In the genomic region with DNA sequence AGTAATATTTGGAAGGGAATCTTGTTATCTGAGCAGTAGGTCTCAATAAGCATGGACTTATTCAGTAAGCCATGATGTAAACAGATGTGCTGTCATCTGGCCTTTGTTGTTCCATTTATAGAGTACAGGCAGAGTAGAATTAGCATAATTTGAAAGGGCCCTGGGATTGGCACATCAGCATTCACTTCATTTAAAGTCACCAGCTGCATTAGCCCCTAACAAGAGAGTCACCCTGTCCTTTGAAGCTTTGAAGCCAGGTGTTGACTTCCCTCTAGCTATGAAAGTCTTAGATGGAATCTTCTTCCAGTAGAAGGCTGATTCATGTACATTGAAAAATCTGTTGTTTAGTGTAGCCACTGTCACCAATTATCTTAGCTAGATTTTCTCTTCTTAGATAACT, we compare ENCODE assay signal across 28 cellular contexts.
"Had no signal": no experiment of that assay in that cellular context is flagged by ENCODE, and none has a peak within 500 bp of the region (broad histone marks: within the 10 kb centered on the region; RNA-seq: fewer than 3 reads in every experiment).

No MANE protein-coding gene starts in this region.

- H2AFZ ChIP-seq: hepatocyte had no signal

- H3K4me2 ChIP-seq: hepatocyte had no signal

- ATAC-seq: activated CD4-positive, alpha-beta T cell treated with anti-CD3 and anti-CD28 coated beads for 36 hours; activated T-cell treated with anti-CD3 and anti-CD28 coated beads, Interleukin-2, amount 50 U/mL, for 72 hours; effector memory CD8-positive, alpha-beta T cell; foreskin keratinocyte; gastrocnemius medialis; heart right ventricle; T-helper 17 cell had no signal

- DNase-seq: activated CD4-positive, alpha-beta memory T cell treated with anti-CD3 and anti-CD28 coated beads, Interleukin-2, amount 10 ng/mL, durations not matched to agents 7 days and 5 days; activated CD4-positive, alpha-beta T cell treated with anti-CD3 and anti-CD28 coated beads for 36 hours; activated CD4-positive, alpha-beta T cell treated with anti-CD3 and anti-CD28 coated beads, Interleukin-2, amount 10 ng/mL, durations not matched to agents 7 days and 5 days; activated CD4-positive, alpha-beta T cell treated with anti-CD3 and anti-CD28 coated beads, Interleukin-2, amount 50 U/mL, for 4 hours; activated CD4-positive, CD25-positive, alpha-beta regulatory T cell; activated CD4-positive, CD25-positive, alpha-beta regulatory T cell treated with anti-CD3 and anti-CD28 coated beads, Interleukin-2, amount 50 U/mL, for 72 hours; activated CD8-positive, alpha-beta memory T cell treated with anti-CD3 and anti-CD28 coated beads, Interleukin-2, amount 50 U/mL, for 48 hours; activated gamma-delta T cell; activated naive CD4-positive, alpha-beta T cell; activated naive CD4-positive, alpha-beta T cell treated with anti-CD3 and anti-CD28 coated beads, Interleukin-2, amount 10 ng/mL, durations not matched to agents 7 days and 5 days; activated T-cell treated with anti-CD3 and anti-CD28 coated beads for 4 hours; activated T-cell treated with anti-CD3 and anti-CD28 coated beads, Interleukin-2, amount 50 U/mL, for 24 hours; activated T-cell treated with anti-CD3 and anti-CD28 coated beads, Interleukin-2, amount 50 U/mL, for 72 hours; amniotic stem cell; anterior cingulate cortex; brain microvascular endothelial cell; cortex of kidney; dermis blood vessel endothelial cell; effector CD4-positive, alpha-beta T cell; effector memory CD8-positive, alpha-beta T cell; erythroblast; foreskin keratinocyte; gastrocnemius medialis; heart right ventricle; T-helper 17 cell had no signal

- H3K27ac ChIP-seq: brain microvascular endothelial cell, esophagus muscularis mucosa, foreskin keratinocyte, gastrocnemius medialis, heart right ventricle, hepatocyte had no signal

- H3K27ac Mint-ChIP-seq: activated CD4-positive, alpha-beta memory T cell treated with anti-CD3 and anti-CD28 coated beads, Interleukin-2, amount 10 ng/mL, durations not matched to agents 7 days and 5 days; activated CD4-positive, alpha-beta T cell treated with anti-CD3 and anti-CD28 coated beads for 36 hours; activated CD4-positive, alpha-beta T cell treated with anti-CD3 and anti-CD28 coated beads, Interleukin-2, amount 10 ng/mL, durations not matched to agents 7 days and 5 days; activated naive CD4-positive, alpha-beta T cell treated with anti-CD3 and anti-CD28 coated beads, Interleukin-2, amount 10 ng/mL, durations not matched to agents 7 days and 5 days; activated naive CD8-positive, alpha-beta T cell; activated T-cell treated with anti-CD3 and anti-CD28 coated beads, Interleukin-2, amount 50 U/mL, for 24 hours; activated T-cell treated with anti-CD3 and anti-CD28 coated beads, Interleukin-2, amount 50 U/mL, for 72 hours; T-helper 17 cell had no signal

- H3K9me3 Mint-ChIP-seq: activated CD4-positive, alpha-beta T cell treated with anti-CD3 and anti-CD28 coated beads, Interleukin-2, amount 10 ng/mL, durations not matched to agents 7 days and 5 days; activated naive CD4-positive, alpha-beta T cell treated with anti-CD3 and anti-CD28 coated beads, Interleukin-2, amount 10 ng/mL, durations not matched to agents 7 days and 5 days; activated T-cell treated with anti-CD3 and anti-CD28 coated beads, Interleukin-2, amount 50 U/mL, for 24 hours; effector memory CD8-positive, alpha-beta T cell had no signal

- H3K4me3 ChIP-seq: esophagus muscularis mucosa, gastrocnemius medialis, heart right ventricle, hepatocyte had no signal

- H3K27me3 ChIP-seq: brain microvascular endothelial cell, esophagus muscularis mucosa, foreskin keratinocyte, gastrocnemius medialis, heart right ventricle, hepatocyte had no signal

- H3K27me3 Mint-ChIP-seq: activated CD4-positive, alpha-beta T cell treated with anti-CD3 and anti-CD28 coated beads for 36 hours; activated naive CD4-positive, alpha-beta T cell treated with anti-CD3 and anti-CD28 coated beads, Interleukin-2, amount 10 ng/mL, durations not matched to agents 7 days and 5 days; activated naive CD8-positive, alpha-beta T cell; activated T-cell treated with anti-CD3 and anti-CD28 coated beads, Interleukin-2, amount 50 U/mL, for 24 hours; effector memory CD8-positive, alpha-beta T cell; T-helper 17 cell had no signal

- H3K36me3 Mint-ChIP-seq: activated naive CD4-positive, alpha-beta T cell treated with anti-CD3 and anti-CD28 coated beads, Interleukin-2, amount 10 ng/mL, durations not matched to agents 7 days and 5 days had no signal

- H3K4me1 ChIP-seq: foreskin keratinocyte had no signal

- H3K4me1 Mint-ChIP-seq: activated CD4-positive, alpha-beta T cell treated with anti-CD3 and anti-CD28 coated beads for 36 hours; activated naive CD4-positive, alpha-beta T cell treated with anti-CD3 and anti-CD28 coated beads, Interleukin-2, amount 10 ng/mL, durations not matched to agents 7 days and 5 days had no signal

- H3K4me3 Mint-ChIP-seq: activated CD4-positive, alpha-beta memory T cell treated with anti-CD3 and anti-CD28 coated beads, Interleukin-2, amount 10 ng/mL, durations not matched to agents 7 days and 5 days; activated CD4-positive, alpha-beta T cell treated with anti-CD3 and anti-CD28 coated beads for 36 hours; activated CD4-positive, alpha-beta T cell treated with anti-CD3 and anti-CD28 coated beads, Interleukin-2, amount 10 ng/mL, durations not matched to agents 7 days and 5 days; activated naive CD4-positive, alpha-beta T cell treated with anti-CD3 and anti-CD28 coated beads, Interleukin-2, amount 10 ng/mL, durations not matched to agents 7 days and 5 days; activated naive CD8-positive, alpha-beta T cell; activated T-cell treated with anti-CD3 and anti-CD28 coated beads, Interleukin-2, amount 50 U/mL, for 24 hours; activated T-cell treated with anti-CD3 and anti-CD28 coated beads, Interleukin-2, amount 50 U/mL, for 72 hours; effector memory CD8-positive, alpha-beta T cell; T-helper 17 cell had no signal

- H3K9me3 ChIP-seq: esophagus muscularis mucosa, gastrocnemius medialis, heart right ventricle had no signal

- H3K36me3 ChIP-seq: brain microvascular endothelial cell, esophagus muscularis mucosa, gastrocnemius medialis, heart right ventricle had no signal
